Comparison of ENCODE assay signal across 18 cellular contexts in genomic region chr7:71942115-71942514, GRCh38.
DNase-seq lines count a peak whose midpoint lies in the region; ATAC-seq and TF ChIP-seq lines count a peak whose summit lies in the region.
"Had no signal": no experiment of that assay in that cellular context is flagged by ENCODE, and none has a peak within 500 bp of the region (broad histone marks: within the 10 kb centered on the region; RNA-seq: fewer than 3 reads in every experiment).

No MANE protein-coding gene starts in this region.

- H2BK120ac ChIP-seq in mesendoderm (ENCODE audit: low read depth, low read length), result no peak overlapping the region

- peak overlapping the region; percentile 80 for H3K23ac ChIP-seq in mesendoderm (ENCODE audit: low read length)

- H3K4me1 ChIP-seq in GM23338 (ENCODE audit: insufficient read depth) (peaks cover 9% of the 10 kb centered on the region; the same call in 1 of the 2 replicates), mesendoderm (ENCODE audit: control insufficient read depth, low read depth, low read length) (peaks cover 4% of the 10 kb centered on the region)
- H3K4me1 ChIP-seq: A549, Caco-2 had no signal

- H3K9ac ChIP-seq in mesendoderm (ENCODE audit: low read length), result no peak overlapping the region
- H3K9ac ChIP-seq: BLaER1 treated with 17β-estradiol and CSF1 and Interleukin-3, amounts not matched to agents 10 nM and 100 nM had no signal

- H3K79me1 ChIP-seq in mesendoderm (ENCODE audit: low read length), result no peaks in the 10 kb centered on the region

- H3K79me2 ChIP-seq in GM23338 (replicated peaks; ENCODE audit: insufficient read depth) (no peaks in the 10 kb centered on the region), mesendoderm (ENCODE audit: control insufficient read depth, insufficient read depth, low read length) (no peaks in the 10 kb centered on the region)

- POLR2A ChIA-PET in activated naive CD8-positive, alpha-beta T cell treated with anti-CD3 and anti-CD28 coated beads, Interleukin-2, amount 10 ng/mL, durations not matched to agents 7 days and 5 days (lab: Charles Lee), result no interaction called here

- H3K56ac ChIP-seq in mesendoderm (ENCODE audit: low read length), result peak overlapping the region; percentile 76

- no peaks in the 10 kb centered on the region for H3K36me3 Mint-ChIP-seq in activated naive CD8-positive, alpha-beta T cell treated with anti-CD3 and anti-CD28 coated beads, Interleukin-2, amount 10 ng/mL, durations not matched to agents 7 days and 5 days
- no peaks in the 10 kb centered on the region for H3K36me3 Mint-ChIP-seq in activated naive CD8-positive, alpha-beta T cell treated with anti-CD3 and anti-CD28 coated beads, Interleukin-2, amount 50 U/mL, for 24 hours (ENCODE audit: low read depth)
- H3K36me3 Mint-ChIP-seq in GM23338 (ENCODE audit: low read depth), result peaks cover 11% of the 10 kb centered on the region; the same call in 1 of the 3 replicates
- H3K36me3 Mint-ChIP-seq: CD8-positive, alpha-beta T cell had no signal

- H3K36me3 ChIP-seq in GM23338 (ENCODE audit: insufficient read depth) (no peaks in the 10 kb centered on the region), mesendoderm (ENCODE audit: control insufficient read depth, insufficient read depth, low read length) (no peaks in the 10 kb centered on the region)
- H3K36me3 ChIP-seq: BLaER1 treated with 17β-estradiol and CSF1 and Interleukin-3, amounts not matched to agents 10 nM and 100 nM had no signal

- DNase-seq in activated naive CD8-positive, alpha-beta T cell treated with anti-CD3 and anti-CD28 coated beads, Interleukin-2, amount 10 ng/mL, durations not matched to agents 7 days and 5 days, result peak; percentile 22
- no peak for DNase-seq in activated naive CD8-positive, alpha-beta T cell treated with anti-CD3 and anti-CD28 coated beads, Interleukin-2, amount 50 U/mL, for 24 hours
- no peak for DNase-seq in GM23338 (ENCODE audit: low spot score)
- DNase-seq in mesendoderm, result no peak
- no peak for DNase-seq in left colon
- DNase-seq in SIG-M5 treated with dmso at 0.1 percent for 504 hours (lab: John Stamatoyannopoulos, UW; ENCODE audit: unreplicated experiment), result no peak
- DNase-seq: AML-193; Caco-2; Calu3; CD4-positive, alpha-beta T cell; CD8-positive, alpha-beta T cell; DMS79 treated with DMSO at 0.1 percent for 48 hours; GF-D8 had no signal

- H3K4me2 ChIP-seq in GM23338 (0 out of 2 replicates have a peak overlapping the region, but pooled peaks have one; percentile 27), mesendoderm (ENCODE audit: low read length) (no peak overlapping the region)
- H3K4me2 ChIP-seq: A549; BLaER1 treated with 17β-estradiol and CSF1 and Interleukin-3, amounts not matched to agents 10 nM and 100 nM had no signal

- no peak overlapping the region for H3K4ac ChIP-seq in mesendoderm (ENCODE audit: low read depth, low read length)

- 0 out of 2 replicates have a peak, but pooled peaks cover 3% of the 10 kb centered on the region for H3K9me2 ChIP-seq in GM23338 (ENCODE audit: insufficient read depth)

- H2BK15ac ChIP-seq in mesendoderm (replicated peaks; ENCODE audit: low read depth), result no peak overlapping the region

- H2AK5ac ChIP-seq in mesendoderm (ENCODE audit: low read length), result peak overlapping the region; percentile 38

- no peaks in the 10 kb centered on the region for H3K4me1 Mint-ChIP-seq in activated naive CD8-positive, alpha-beta T cell treated with anti-CD3 and anti-CD28 coated beads, Interleukin-2, amount 10 ng/mL, durations not matched to agents 7 days and 5 days
- no peaks in the 10 kb centered on the region for H3K4me1 Mint-ChIP-seq in activated naive CD8-positive, alpha-beta T cell treated with anti-CD3 and anti-CD28 coated beads, Interleukin-2, amount 50 U/mL, for 24 hours
- peaks cover 9% of the 10 kb centered on the region for H3K4me1 Mint-ChIP-seq in GM23338
- H3K4me1 Mint-ChIP-seq: B cell had no signal

- no peak overlapping the region for H2BK5ac ChIP-seq in mesendoderm (ENCODE audit: low read length)

- no peak overlapping the region for H3K4me3 Mint-ChIP-seq in activated naive CD8-positive, alpha-beta T cell treated with anti-CD3 and anti-CD28 coated beads, Interleukin-2, amount 10 ng/mL, durations not matched to agents 7 days and 5 days
- no peak overlapping the region for H3K4me3 Mint-ChIP-seq in activated naive CD8-positive, alpha-beta T cell treated with anti-CD3 and anti-CD28 coated beads, Interleukin-2, amount 50 U/mL, for 24 hours
- no peak overlapping the region for H3K4me3 Mint-ChIP-seq in GM23338
- H3K4me3 Mint-ChIP-seq: B cell; CD4-positive, alpha-beta T cell; CD8-positive, alpha-beta T cell had no signal

- intact Hi-C loops in left colon (cut with DNase I, micrococcal nuclease), result loop anchor here in 1 of 2 donors (10.0 kb wide), 1 partner anchor 57 kb away; no protein-coding TSS in a partner anchor

- H2AFZ ChIP-seq in GM23338, result no peak overlapping the region

- no peak overlapping the region for H4K8ac ChIP-seq in mesendoderm (ENCODE audit: low read depth, low read length)

- ATAC-seq in activated naive CD8-positive, alpha-beta T cell treated with anti-CD3 and anti-CD28 coated beads, Interleukin-2, amount 10 ng/mL, durations not matched to agents 7 days and 5 days (ENCODE audit: low read depth), result no peak
- ATAC-seq in activated naive CD8-positive, alpha-beta T cell treated with anti-CD3 and anti-CD28 coated beads, Interleukin-2, amount 50 U/mL, for 24 hours, result no peak
- ATAC-seq in GM23338 (no peak), left colon (no peak)
- ATAC-seq: A549; CD8-positive, alpha-beta T cell had no signal

- WGBS in mesendoderm (ENCODE audit: extremely low coverage, insufficient coverage, low lambda C conversion rate), result no CpG with 5 or more reads among the region's 17 CpGs

- no peaks in the 10 kb centered on the region for H3K27me3 Mint-ChIP-seq in activated naive CD8-positive, alpha-beta T cell treated with anti-CD3 and anti-CD28 coated beads, Interleukin-2, amount 10 ng/mL, durations not matched to agents 7 days and 5 days
- no peaks in the 10 kb centered on the region for H3K27me3 Mint-ChIP-seq in activated naive CD8-positive, alpha-beta T cell treated with anti-CD3 and anti-CD28 coated beads, Interleukin-2, amount 50 U/mL, for 24 hours
- peaks cover 5% of the 10 kb centered on the region for H3K27me3 Mint-ChIP-seq in GM23338 (ENCODE audit: insufficient read depth, low read depth, poor library complexity)
- H3K27me3 Mint-ChIP-seq: B cell; CD4-positive, alpha-beta T cell had no signal

- H3K4me3 ChIP-seq in GM23338 (no peak overlapping the region), mesendoderm (ENCODE audit: low read length) (no peak overlapping the region)
- H3K4me3 ChIP-seq: A549; BLaER1 treated with 17β-estradiol and CSF1 and Interleukin-3, amounts not matched to agents 10 nM and 100 nM had no signal

- TF ChIP-seq CTCF in GM23338 (conservative IDR thresholded peaks at IDR 0.05; ENCODE audit: low read depth in 2 of 2), result no peak

- no peak overlapping the region for H3K18ac ChIP-seq in mesendoderm (ENCODE audit: low read length)

- no peaks in the 10 kb centered on the region for H3F3A ChIP-seq in GM23338 (replicated peaks; ENCODE audit: low read depth)

- H3K9me3 Mint-ChIP-seq in activated naive CD8-positive, alpha-beta T cell treated with anti-CD3 and anti-CD28 coated beads, Interleukin-2, amount 10 ng/mL, durations not matched to agents 7 days and 5 days, result no peaks in the 10 kb centered on the region
- H3K9me3 Mint-ChIP-seq in activated naive CD8-positive, alpha-beta T cell treated with anti-CD3 and anti-CD28 coated beads, Interleukin-2, amount 50 U/mL, for 24 hours, result peaks cover 15% of the 10 kb centered on the region
- H3K9me3 Mint-ChIP-seq in GM23338, result peaks cover 11% of the 10 kb centered on the region; the same call in 2 of the 3 replicates
- H3K9me3 Mint-ChIP-seq: CD8-positive, alpha-beta T cell had no signal

- no peak overlapping the region for H4K5ac ChIP-seq in mesendoderm (ENCODE audit: low read length)

- no peaks in the 10 kb centered on the region for H4K20me1 ChIP-seq in GM23338 (replicated peaks; ENCODE audit: insufficient read depth)
- H4K20me1 ChIP-seq: BLaER1 treated with 17β-estradiol and CSF1 and Interleukin-3, amounts not matched to agents 10 nM and 100 nM had no signal

- no peak overlapping the region for H3K27ac ChIP-seq in GM23338 (ENCODE audit: low read depth)
- H3K27ac ChIP-seq in mesendoderm (ENCODE audit: low read depth, low read length), result no peak overlapping the region
- H3K27ac ChIP-seq: 22Rv1; A549; BLaER1 treated with 17β-estradiol and CSF1 and Interleukin-3, amounts not matched to agents 10 nM and 100 nM; C4-2B had no signal

- no peak overlapping the region for H3K27ac Mint-ChIP-seq in activated naive CD8-positive, alpha-beta T cell treated with anti-CD3 and anti-CD28 coated beads, Interleukin-2, amount 10 ng/mL, durations not matched to agents 7 days and 5 days
- no peak overlapping the region for H3K27ac Mint-ChIP-seq in activated naive CD8-positive, alpha-beta T cell treated with anti-CD3 and anti-CD28 coated beads, Interleukin-2, amount 50 U/mL, for 24 hours
- no peak overlapping the region for H3K27ac Mint-ChIP-seq in GM23338
- H3K27ac Mint-ChIP-seq: B cell; CD4-positive, alpha-beta T cell; CD8-positive, alpha-beta T cell had no signal

- no peaks in the 10 kb centered on the region for H3K27me3 ChIP-seq in GM23338 (ENCODE audit: insufficient read depth)
- no peaks in the 10 kb centered on the region for H3K27me3 ChIP-seq in mesendoderm (ENCODE audit: insufficient read depth, low read length, poor library complexity)
- H3K27me3 ChIP-seq: BLaER1 treated with 17β-estradiol and CSF1 and Interleukin-3, amounts not matched to agents 10 nM and 100 nM had no signal

TF ChIP-seq in GM23338, 12 proteins besides CTCF, POLR2A, EP300 and RAD21 (continues in another document):
- TF ChIP-seq CREB1 (CRISPR knock-in tag; IDR thresholded peaks at IDR 0.05; ENCODE audit: low read depth) (no peak), ZNF114 (CRISPR knock-in tag; IDR thresholded peaks at IDR 0.05) (no peak), NANOG (IDR thresholded peaks at IDR 0.05; ENCODE audit: borderline replicate concordance) (no peak)
